ENCODE assay signal across 13 cellular contexts in genomic region chr12:29253916-29254625, GRCh38.
"Had no signal": no experiment of that assay in that cellular context is flagged by ENCODE, and none has a peak within 500 bp of the region (broad histone marks: within the 10 kb centered on the region; RNA-seq: fewer than 3 reads in every experiment).

No MANE protein-coding gene starts in this region.

- H3K27me3 ChIP-seq: neural progenitor cell, pancreas, thyroid gland had no signal

- DNase-seq: activated CD4-positive, alpha-beta T cell treated with anti-CD3 and anti-CD28 coated beads, Interleukin-2, amount 10 ng/mL, durations not matched to agents 7 days and 5 days; activated naive CD4-positive, alpha-beta T cell; activated naive CD8-positive, alpha-beta T cell treated with anti-CD3 and anti-CD28 coated beads, Interleukin-2, amount 10 ng/mL, durations not matched to agents 7 days and 5 days; cortex of kidney; effector memory CD4-positive, alpha-beta T cell; hippocampal formation; kidney; left ventricle myocardium inferior; naive B cell; pancreas; thyroid gland had no signal

- H3K4me3 ChIP-seq: left ventricle myocardium inferior, neural progenitor cell, pancreas, thyroid gland had no signal

- H3K36me3 ChIP-seq: left ventricle myocardium inferior, neural progenitor cell, pancreas, thyroid gland had no signal

- FAIRE-seq: urothelium cell line had no signal

- H3K4me1 ChIP-seq: pancreas, thyroid gland had no signal

- H3K9ac ChIP-seq: neural progenitor cell had no signal

- H2AFZ ChIP-seq: neural progenitor cell had no signal

- H3K27ac ChIP-seq: left ventricle myocardium inferior, neural progenitor cell, pancreas, thyroid gland had no signal

- H3K9me3 ChIP-seq: left ventricle myocardium inferior, pancreas, thyroid gland had no signal

- H3K4me2 ChIP-seq: neural progenitor cell had no signal
